In the genomic region with DNA sequence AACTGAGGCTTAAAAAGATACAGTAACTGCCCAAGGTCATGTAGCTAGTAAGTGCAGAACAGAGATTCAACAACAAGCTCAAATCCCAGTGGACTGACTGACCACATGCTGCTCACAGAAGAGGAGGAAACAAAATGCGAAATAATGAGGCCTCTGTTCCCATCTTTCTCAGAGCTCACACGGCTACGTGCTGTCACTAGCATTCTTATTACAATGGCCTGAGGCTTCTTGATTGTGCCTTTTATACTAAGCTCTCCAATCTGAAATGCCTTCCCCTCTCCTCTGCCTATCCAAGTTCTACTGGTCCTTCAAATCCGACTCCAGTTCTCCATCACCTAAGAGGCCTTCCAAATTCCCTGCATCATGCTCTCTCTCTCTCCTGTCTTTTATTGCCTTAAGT, we compare ENCODE assay signal across 16 cellular contexts. TPM values are rescaled to one million over a fixed set of nuclear protein-coding genes. Genes with fewer than 3 reads are reported as not detected.
A peak's percentile ranks its signal among the peaks of the same experiment; 100 is the strongest.
DNase-seq lines count a peak whose midpoint lies in the region; ATAC-seq and TF ChIP-seq lines count a peak whose summit lies in the region.
"Had no signal": no experiment of that assay in that cellular context is flagged by ENCODE, and none has a peak within 500 bp of the region (broad histone marks: within the 10 kb centered on the region; RNA-seq: fewer than 3 reads in every experiment).

No MANE protein-coding gene starts in this region.

- CTCF ChIA-PET in WTC11 (lab: Charles Lee) = interaction anchor here (0.9 kb wide), 1 partner anchor 27 kb away, joined by 4 read pairs; the partner anchor contains the start of genes NLN and SGTB

- H3K27ac Mint-ChIP-seq in WTC11 = no peak overlapping the region

- no peak for TF ChIP-seq CTCF in WTC11 (IDR thresholded peaks at IDR 0.05)

- no peak overlapping the region for H3K4me3 ChIP-seq in HAP-1
- H3K4me3 ChIP-seq: GM12878 had no signal

- no peaks in the 10 kb centered on the region for H3K4me1 Mint-ChIP-seq in WTC11

- DNase-seq in C1 segment of cervical spinal cord (lab: John Stamatoyannopoulos, UW) (peak in 9 of 14 donors; percentile 1 to 18 (median 8)), WTC11 (ENCODE audit: low spot score) (no peak), hippocampal formation (lab: John Stamatoyannopoulos, UW) (peak; percentile 18 to 71), pons (ENCODE audit: low spot score) (peak; percentile 89), HAP-1 (ENCODE audit: low spot score in 2 of 2) (no peak), NCI-H345 (lab: John Stamatoyannopoulos, UW) (no peak)
- DNase-seq: Calu3, MM.1S, NCI-H1105, NCI-H187, NCI-H446 treated with DMSO at 0.1 percent for 48 hours, NCI-H748 treated with DMSO at 0.1 percent for 48 hours, SHP77 treated with DMSO at 0.1 percent for 48 hours had no signal

- in situ Hi-C loops in HAP-1 (cut with MboI; ENCODE audit: low sequenced_read_pairs) = no loop called here

- H3K4me1 ChIP-seq in HAP-1 = no peaks in the 10 kb centered on the region

- peaks cover 3% of the 10 kb centered on the region for H3K36me3 ChIP-seq in HAP-1 (replicated peaks)

- POLR2A ChIA-PET in WTC11 (lab: Charles Lee) = no interaction called here

- no peaks in the 10 kb centered on the region for H3K27me3 ChIP-seq in HAP-1 (ENCODE audit: low read depth)

- no peaks in the 10 kb centered on the region for H3K9me3 Mint-ChIP-seq in WTC11

- H3K27me3 Mint-ChIP-seq in WTC11 (ENCODE audit: low read depth) = no peaks in the 10 kb centered on the region

- no peaks in the 10 kb centered on the region for H3K9me3 ChIP-seq in HAP-1

- ATAC-seq in WTC11 = peak; percentile 60
- ATAC-seq in HG03139 (IDR thresholded peaks at IDR 0.05; ENCODE audit: unreplicated experiment) = no peak
- ATAC-seq in GM18519 (IDR thresholded peaks at IDR 0.05; ENCODE audit: low FRiP score, unreplicated experiment) = no peak

- peaks cover 7% of the 10 kb centered on the region for H3K36me3 Mint-ChIP-seq in WTC11

- no peak overlapping the region for H3K4me3 Mint-ChIP-seq in WTC11

TF ChIP-seq in WTC11, 78 proteins besides CTCF, POLR2A, EP300 and RAD21 (continues in another document):
- TF ChIP-seq, protein P1, sequence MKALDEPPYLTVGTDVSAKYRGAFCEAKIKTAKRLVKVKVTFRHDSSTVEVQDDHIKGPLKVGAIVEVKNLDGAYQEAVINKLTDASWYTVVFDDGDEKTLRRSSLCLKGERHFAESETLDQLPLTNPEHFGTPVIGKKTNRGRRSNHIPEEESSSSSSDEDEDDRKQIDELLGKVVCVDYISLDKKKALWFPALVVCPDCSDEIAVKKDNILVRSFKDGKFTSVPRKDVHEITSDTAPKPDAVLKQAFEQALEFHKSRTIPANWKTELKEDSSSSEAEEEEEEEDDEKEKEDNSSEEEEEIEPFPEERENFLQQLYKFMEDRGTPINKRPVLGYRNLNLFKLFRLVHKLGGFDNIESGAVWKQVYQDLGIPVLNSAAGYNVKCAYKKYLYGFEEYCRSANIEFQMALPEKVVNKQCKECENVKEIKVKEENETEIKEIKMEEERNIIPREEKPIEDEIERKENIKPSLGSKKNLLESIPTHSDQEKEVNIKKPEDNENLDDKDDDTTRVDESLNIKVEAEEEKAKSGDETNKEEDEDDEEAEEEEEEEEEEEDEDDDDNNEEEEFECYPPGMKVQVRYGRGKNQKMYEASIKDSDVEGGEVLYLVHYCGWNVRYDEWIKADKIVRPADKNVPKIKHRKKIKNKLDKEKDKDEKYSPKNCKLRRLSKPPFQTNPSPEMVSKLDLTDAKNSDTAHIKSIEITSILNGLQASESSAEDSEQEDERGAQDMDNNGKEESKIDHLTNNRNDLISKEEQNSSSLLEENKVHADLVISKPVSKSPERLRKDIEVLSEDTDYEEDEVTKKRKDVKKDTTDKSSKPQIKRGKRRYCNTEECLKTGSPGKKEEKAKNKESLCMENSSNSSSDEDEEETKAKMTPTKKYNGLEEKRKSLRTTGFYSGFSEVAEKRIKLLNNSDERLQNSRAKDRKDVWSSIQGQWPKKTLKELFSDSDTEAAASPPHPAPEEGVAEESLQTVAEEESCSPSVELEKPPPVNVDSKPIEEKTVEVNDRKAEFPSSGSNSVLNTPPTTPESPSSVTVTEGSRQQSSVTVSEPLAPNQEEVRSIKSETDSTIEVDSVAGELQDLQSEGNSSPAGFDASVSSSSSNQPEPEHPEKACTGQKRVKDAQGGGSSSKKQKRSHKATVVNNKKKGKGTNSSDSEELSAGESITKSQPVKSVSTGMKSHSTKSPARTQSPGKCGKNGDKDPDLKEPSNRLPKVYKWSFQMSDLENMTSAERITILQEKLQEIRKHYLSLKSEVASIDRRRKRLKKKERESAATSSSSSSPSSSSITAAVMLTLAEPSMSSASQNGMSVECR (CRISPR knock-in tag; IDR thresholded peaks at IDR 0.05; ENCODE audit: borderline replicate concordance) = no peak
- TF ChIP-seq EMX1 (CRISPR knock-in tag; IDR thresholded peaks at IDR 0.05) (no peak), NR2C2 (CRISPR knock-in tag; IDR thresholded peaks at IDR 0.05) (no peak), ZBTB43 (CRISPR knock-in tag; IDR thresholded peaks at IDR 0.05) (no peak), ERG (CRISPR knock-in tag; IDR thresholded peaks at IDR 0.05) (no peak), KAT7 (CRISPR knock-in tag; IDR thresholded peaks at IDR 0.05; ENCODE audit: borderline replicate concordance) (no peak), ATF6 (CRISPR knock-in tag; IDR thresholded peaks at IDR 0.05) (no peak), TEAD1 (CRISPR knock-in tag; IDR thresholded peaks at IDR 0.05) (no peak)
- TF ChIP-seq, protein P2, sequence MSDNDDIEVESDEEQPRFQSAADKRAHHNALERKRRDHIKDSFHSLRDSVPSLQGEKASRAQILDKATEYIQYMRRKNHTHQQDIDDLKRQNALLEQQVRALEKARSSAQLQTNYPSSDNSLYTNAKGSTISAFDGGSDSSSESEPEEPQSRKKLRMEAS (CRISPR knock-in tag; IDR thresholded peaks at IDR 0.05) = no peak

RNA-seq across cellular contexts. Expression of gene SGTB, which starts 26.0 kb away (rescaled TPM):
- 11.8 to 13.5 TPM (median 12.7 TPM) in 3 replicates for total RNA-seq in WTC11 (2021)

RNA-seq across cellular contexts. Expression of gene NLN, which starts 26.1 kb away (rescaled TPM):
- total RNA-seq in WTC11 (2021) = 140 to 163 TPM (median 141 TPM) in 3 replicates

Comparison
In these comparisons a context has a peak if more than half of its experiments do, and no peak if none do; other contexts are left out.
1. DNase-seq: peak in C1 segment of cervical spinal cord (9 of 14), hippocampal formation (2 of 2) and pons (single experiment); none in WTC11 (single experiment), HAP-1 (0 of 2) and NCI-H345 (single experiment).